In the genomic region with DNA sequence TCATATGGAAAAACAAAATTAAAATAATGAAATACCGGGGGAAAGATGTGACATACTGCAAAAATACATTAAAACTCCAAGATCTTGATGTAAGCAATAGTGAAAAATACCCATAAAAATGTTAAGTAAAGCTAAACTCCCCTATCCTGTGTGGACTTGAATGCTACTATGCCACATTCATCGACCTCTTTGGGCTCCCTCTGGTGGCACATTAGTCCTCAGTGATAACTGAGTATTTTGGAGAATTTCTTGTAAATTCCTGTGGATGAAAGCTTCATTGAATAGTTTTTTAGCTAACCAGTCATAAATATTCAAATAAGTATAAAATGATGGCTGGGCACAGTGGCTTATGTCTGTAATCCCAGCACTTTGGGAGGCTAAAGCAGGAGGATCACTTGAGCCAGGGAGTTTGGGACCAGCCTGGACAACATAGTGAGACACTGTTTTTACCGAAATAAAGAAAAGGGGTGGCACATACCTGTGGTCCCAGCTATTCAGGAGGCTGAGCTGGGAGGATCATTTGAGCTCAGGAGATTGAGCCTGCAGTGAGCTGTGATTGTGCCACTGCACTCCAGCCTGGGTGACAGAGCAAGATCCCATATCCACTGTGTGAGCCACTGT, we compare ENCODE assay signal across 8 cellular contexts. TPM values are rescaled to one million over a fixed set of nuclear protein-coding genes. Genes with fewer than 3 reads are reported as not detected.
A peak's percentile ranks its signal among the peaks of the same experiment; 100 is the strongest.
DNase-seq lines count a peak whose midpoint lies in the region; ATAC-seq, FAIRE-seq and TF ChIP-seq lines count a peak whose summit lies in the region.

No MANE protein-coding gene starts in this region.

- no peaks in the 10 kb centered on the region for H3K4me1 Mint-ChIP-seq in natural killer cell
- H3K4me1 Mint-ChIP-seq in natural killer cell treated with Interleukin-12 subunit alpha and Interleukin-12 subunit beta and Interleukin-15 and Interleukin-18, amount 100 ng/mL, for 72 hours (ENCODE audit: low read depth in 2 of 2), result no peaks in the 10 kb centered on the region

- no peak for TF ChIP-seq EP300 in stomach (IDR thresholded peaks at IDR 0.05)

- WGBS in stomach, 5 donors, result 54 to 60% (median 55%) methylated on average over 3 of the region's 3 CpGs

- no peak for FAIRE-seq in bronchial epithelial cell (lab: Jason Lieb, UNC)

- peak; percentile 80 for TF ChIP-seq CTCF in natural killer cell (IDR thresholded peaks at IDR 0.05)
- TF ChIP-seq CTCF in bronchial epithelial cell (IDR thresholded peaks at IDR 0.05; ENCODE audit: insufficient read depth, low read length, severe bottlenecking), result peak; percentile 37
- peak; percentile 51 to 73 for TF ChIP-seq CTCF in left lung (IDR thresholded peaks at IDR 0.05)
- peak in 5 of 7 experiments; percentile 23 to 55 (median 45) for TF ChIP-seq CTCF in stomach (IDR thresholded peaks at IDR 0.05)

- no peak for TF ChIP-seq POLR2A in stomach (IDR thresholded peaks at IDR 0.05)

- ATAC-seq in natural killer cell, result peak; percentile 79 to 90 (median 89)
- ATAC-seq in natural killer cell treated with Interleukin-12 subunit alpha and Interleukin-12 subunit beta and Interleukin-15 and Interleukin-18, amount 100 ng/mL, for 72 hours, result no peak
- ATAC-seq in left lung, result peak; percentile 90

- no peaks in the 10 kb centered on the region for H3K9me3 Mint-ChIP-seq in natural killer cell
- no peaks in the 10 kb centered on the region for H3K9me3 Mint-ChIP-seq in natural killer cell treated with Interleukin-12 subunit alpha and Interleukin-12 subunit beta and Interleukin-15 and Interleukin-18, amount 100 ng/mL, for 72 hours

- H3K27ac ChIP-seq in left lung, result no peak overlapping the region
- no peak overlapping the region for H3K27ac ChIP-seq in stomach

- intact Hi-C loops in natural killer cell (cut with micrococcal nuclease) (loop anchor here (1.0 kb wide), 2 partner anchors 137 to 381 kb away; no protein-coding TSS in a partner anchor), left lung (cut with DNase I) (no loop called here), stomach (cut with DNase I; ENCODE audit: low total_unique reads) (no loop called here)

- no peak overlapping the region for H3K4me3 Mint-ChIP-seq in natural killer cell
- H3K4me3 Mint-ChIP-seq in natural killer cell treated with Interleukin-12 subunit alpha and Interleukin-12 subunit beta and Interleukin-15 and Interleukin-18, amount 100 ng/mL, for 72 hours, result no peak overlapping the region

- no peak overlapping the region for H3K4me3 ChIP-seq in bronchial epithelial cell (ENCODE audit: low read depth, low read length)
- H3K4me3 ChIP-seq in left lung, result no peak overlapping the region
- H3K4me3 ChIP-seq in stomach, result no peak overlapping the region

- H3K27me3 Mint-ChIP-seq in natural killer cell (ENCODE audit: low read depth in 2 of 2), result no peaks in the 10 kb centered on the region
- no peaks in the 10 kb centered on the region for H3K27me3 Mint-ChIP-seq in natural killer cell treated with Interleukin-12 subunit alpha and Interleukin-12 subunit beta and Interleukin-15 and Interleukin-18, amount 100 ng/mL, for 72 hours

- H3K4me1 ChIP-seq in left lung (no peaks in the 10 kb centered on the region), stomach (no peaks in the 10 kb centered on the region)

- no peak overlapping the region for H3K27ac Mint-ChIP-seq in natural killer cell
- no peak overlapping the region for H3K27ac Mint-ChIP-seq in natural killer cell treated with Interleukin-12 subunit alpha and Interleukin-12 subunit beta and Interleukin-15 and Interleukin-18, amount 100 ng/mL, for 72 hours

- no peaks in the 10 kb centered on the region for H3K27me3 ChIP-seq in bronchial epithelial cell (ENCODE audit: control insufficient read depth, insufficient read depth, low read length)
- H3K27me3 ChIP-seq in left lung, result no peaks in the 10 kb centered on the region
- H3K27me3 ChIP-seq in stomach, result no peaks in the 10 kb centered on the region

- H3K9me3 ChIP-seq in left lung (no peaks in the 10 kb centered on the region), stomach (no peaks in the 10 kb centered on the region)

- no peaks in the 10 kb centered on the region for H3K36me3 Mint-ChIP-seq in natural killer cell
- no peaks in the 10 kb centered on the region for H3K36me3 Mint-ChIP-seq in natural killer cell treated with Interleukin-12 subunit alpha and Interleukin-12 subunit beta and Interleukin-15 and Interleukin-18, amount 100 ng/mL, for 72 hours

- DNase-seq in natural killer cell (peak; percentile 23), HT1080 (ENCODE audit: low read depth) (peak; percentile 39), T-helper 22 cell (ENCODE audit: low read depth) (peak; percentile 7), bronchial epithelial cell (ENCODE audit: low read depth) (peak; percentile 47), left lung (no peak), stomach (peak; percentile 54), SW480 (ENCODE audit: low spot score) (no peak)
- no peak for DNase-seq in natural killer cell treated with Interleukin-12 subunit alpha and Interleukin-12 subunit beta and Interleukin-15 and Interleukin-18, amount 100 ng/mL, for 72 hours (ENCODE audit: low spot score)

- H3K36me3 ChIP-seq in bronchial epithelial cell (ENCODE audit: control insufficient read depth, insufficient read depth, low read length) (no peaks in the 10 kb centered on the region), left lung (no peaks in the 10 kb centered on the region), stomach (no peaks in the 10 kb centered on the region)

RNA-seq across cellular contexts. Expression of a gene that starts 42.4 kb away (rescaled TPM):
- total RNA-seq in natural killer cell, result 10 to 100 TPM; 17.8 to 23.4 (median 23.3) TPM
- total RNA-seq in natural killer cell treated with Interleukin-12 subunit alpha and Interleukin-12 subunit beta and Interleukin-15 and Interleukin-18, amount 100 ng/mL, for 72 hours, result 10 to 100 TPM; 10.9 to 15.0 TPM
- 17.5 and 21.8 TPM in 2 replicates for total RNA-seq in HT1080 (2014; rRNA removed; shearing (Covaris generic))
- polyA plus RNA-seq in HT1080 (2015; cell fraction: cytosol; rRNA removed), result 21.0 and 22.1 TPM in 2 replicates
- polyA plus RNA-seq in HT1080 (2015; cell fraction: nucleus; rRNA removed), result 20.7 and 26.6 TPM in 2 replicates
- 35.3 and 39.2 TPM in 2 replicates for total RNA-seq in bronchial epithelial cell
- 10 to 100 TPM; 19.8 to 21.6 TPM for total RNA-seq in left lung
- total RNA-seq in stomach, result 10 to 100 TPM; 13.2 to 37.7 (median 23.5) TPM
- 1 to 10 TPM; 2.7 to 5.6 (median 3.2) TPM for polyA plus RNA-seq in stomach

Comparison
In these comparisons a context has a peak if more than half of its experiments do, and no peak if none do; other contexts are left out.
1. ATAC-seq: peak in natural killer cell (3 of 3) and left lung (single experiment); none in natural killer cell treated with Interleukin-12 subunit alpha and Interleukin-12 subunit beta and Interleukin-15 and Interleukin-18, amount 100 ng/mL, for 72 hours (0 of 2).
2. DNase-seq: peak in natural killer cell (single experiment), HT1080 (single experiment), T-helper 22 cell (single experiment), bronchial epithelial cell (single experiment) and stomach (single experiment); none in natural killer cell treated with Interleukin-12 subunit alpha and Interleukin-12 subunit beta and Interleukin-15 and Interleukin-18, amount 100 ng/mL, for 72 hours (single experiment), left lung (0 of 2) and SW480 (single experiment).
3. Peak in every context shown above with its lines, with median percentiles within 50 percentile points of each other: CTCF ChIP-seq.